Comparison of ENCODE assay signal across 15 cellular contexts in the genomic region with DNA sequence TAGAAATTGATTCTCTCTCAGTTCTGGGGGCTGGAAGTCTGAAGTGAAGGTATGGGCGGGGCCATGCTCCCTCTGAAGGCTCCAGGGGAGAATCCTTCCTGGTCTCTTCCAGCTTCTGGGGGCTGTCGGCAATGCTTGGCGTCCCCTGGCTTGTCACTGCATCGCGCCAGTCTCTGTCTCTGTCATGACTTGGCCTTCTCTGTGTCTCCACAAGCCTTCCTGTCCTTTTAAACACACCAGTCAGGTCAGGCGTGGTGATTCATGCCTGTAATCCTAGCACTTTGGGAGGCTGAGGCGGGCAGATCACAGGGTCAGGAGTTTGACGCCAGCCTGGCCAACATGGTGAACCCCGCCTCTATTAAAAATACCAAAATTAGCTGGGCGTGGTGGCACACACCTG.
A peak's percentile ranks its signal among the peaks of the same experiment; 100 is the strongest.
DNase-seq lines count a peak whose midpoint lies in the region; ATAC-seq and TF ChIP-seq lines count a peak whose summit lies in the region.
"Had no signal": no experiment of that assay in that cellular context is flagged by ENCODE, and none has a peak within 500 bp of the region (broad histone marks: within the 10 kb centered on the region; RNA-seq: fewer than 3 reads in every experiment).

No MANE protein-coding gene starts in this region.

- H3K27ac ChIP-seq in heart left ventricle (no peak overlapping the region), endodermal cell (ENCODE audit: low read depth, low read length) (no peak overlapping the region), upper lobe of left lung (no peak overlapping the region)
- H3K27ac ChIP-seq: BLaER1 had no signal

- no peaks in the 10 kb centered on the region for H3K36me3 Mint-ChIP-seq in endodermal cell (ENCODE audit: low read depth)
- H3K36me3 Mint-ChIP-seq: CD8-positive, alpha-beta memory T cell had no signal

- no peak overlapping the region for H3K4me3 Mint-ChIP-seq in endodermal cell
- H3K4me3 Mint-ChIP-seq: CD8-positive, alpha-beta memory T cell; GM23338 had no signal

- WGBS in heart left ventricle, 4 donors, result 81 to 88% (median 85%) methylated on average over 10 of the region's 10 CpGs
- WGBS in endodermal cell (ENCODE audit: insufficient coverage in 1 of 2, insufficient read length in 1 of 2), 2 experiments, result 81 to 89% methylated on average over 4 to 10 of the region's 10 CpGs
- 80 to 85% methylated on average over 9 to 10 of the region's 10 CpGs for WGBS in upper lobe of left lung, 2 donors

- no peak overlapping the region for H3K9ac ChIP-seq in endodermal cell (ENCODE audit: extremely low read depth, low read length, poor library complexity, severe bottlenecking)
- H3K9ac ChIP-seq: BLaER1 had no signal

- no peaks in the 10 kb centered on the region for H3K9me3 ChIP-seq in heart left ventricle
- no peaks in the 10 kb centered on the region for H3K9me3 ChIP-seq in endodermal cell (ENCODE audit: control insufficient read depth, low read length)
- H3K9me3 ChIP-seq in upper lobe of left lung, result no peaks in the 10 kb centered on the region
- H3K9me3 ChIP-seq: BLaER1, Caco-2 had no signal

- H3K27ac Mint-ChIP-seq in endodermal cell, result no peak overlapping the region
- H3K27ac Mint-ChIP-seq: CD8-positive, alpha-beta memory T cell; GM23338 had no signal

- TF ChIP-seq CTCF in heart left ventricle (IDR thresholded peaks at IDR 0.05), result no peak
- TF ChIP-seq CTCF in endodermal cell (conservative IDR thresholded peaks at IDR 0.05), result no peak
- TF ChIP-seq CTCF in upper lobe of left lung (IDR thresholded peaks at IDR 0.05), result no peak

- intact Hi-C loops in cardiac septum (cut with DNase I) (no loop called here), heart left ventricle (cut with DNase I) (no loop called here), posterior vena cava (cut with DNase I) (no loop called here)

- peaks cover 9% of the 10 kb centered on the region for H3K27me3 Mint-ChIP-seq in endodermal cell (ENCODE audit: insufficient read depth)

- peaks cover 1% of the 10 kb centered on the region for H3K9me3 Mint-ChIP-seq in endodermal cell
- H3K9me3 Mint-ChIP-seq: GM23338 had no signal

- H3K4me3 ChIP-seq in heart left ventricle (no peak overlapping the region), endodermal cell (ENCODE audit: low read length) (no peak overlapping the region), upper lobe of left lung (no peak overlapping the region)
- H3K4me3 ChIP-seq: BLaER1, GM23338 had no signal

- peaks cover 3% of the 10 kb centered on the region for H3K4me1 Mint-ChIP-seq in endodermal cell
- H3K4me1 Mint-ChIP-seq: CD8-positive, alpha-beta memory T cell; GM23338 had no signal

- H3K27me3 ChIP-seq in heart left ventricle (no peaks in the 10 kb centered on the region), endodermal cell (ENCODE audit: control insufficient read depth, insufficient read depth, low read length, poor library complexity, severe bottlenecking) (peaks cover 5% of the 10 kb centered on the region), upper lobe of left lung (no peaks in the 10 kb centered on the region)
- H3K27me3 ChIP-seq: BLaER1 had no signal

- no peak for ATAC-seq in heart left ventricle
- ATAC-seq in GM18909 (IDR thresholded peaks at IDR 0.05; ENCODE audit: poor library complexity, unreplicated experiment), result no peak
- ATAC-seq in upper lobe of left lung (ENCODE audit: low FRiP score in 2 of 2), result no peak
- ATAC-seq: GM23338 had no signal

- no peaks in the 10 kb centered on the region for H3K36me3 ChIP-seq in heart left ventricle
- no peaks in the 10 kb centered on the region for H3K36me3 ChIP-seq in endodermal cell (ENCODE audit: control insufficient read depth, insufficient read depth, low read length)
- H3K36me3 ChIP-seq in upper lobe of left lung, result no peaks in the 10 kb centered on the region
- H3K36me3 ChIP-seq: BLaER1 had no signal

- TF ChIP-seq POLR2A in heart left ventricle (IDR thresholded peaks at IDR 0.05) (no peak), upper lobe of left lung (IDR thresholded peaks at IDR 0.05) (no peak)

- H3K4me1 ChIP-seq in heart left ventricle (peaks cover 0 to 10% (median 0%) of the 10 kb centered on the region in 12 donors), endodermal cell (ENCODE audit: control insufficient read depth, insufficient read depth, low read length) (no peaks in the 10 kb centered on the region), upper lobe of left lung (no peaks in the 10 kb centered on the region)
- H3K4me1 ChIP-seq: BLaER1, Caco-2 had no signal

- TF ChIP-seq EP300 in upper lobe of left lung (IDR thresholded peaks at IDR 0.05), result no peak

- peak; percentile 54 for DNase-seq in cardiac septum (ENCODE audit: low spot score)
- no peak for DNase-seq in heart left ventricle
- peak; percentile 12 for DNase-seq in endodermal cell
- DNase-seq in posterior vena cava (ENCODE audit: low spot score), result peak; percentile 66
- no peak for DNase-seq in upper lobe of left lung
- no peak for DNase-seq in GM03348 (ENCODE audit: low spot score)
- DNase-seq: 8988T; AML-193; Caco-2; CD8-positive, alpha-beta memory T cell; GF-D8; H7 had no signal

Comparison
In these comparisons a context has a peak if more than half of its experiments do, and no peak if none do; other contexts are left out.
1. DNase-seq: peak in cardiac septum (single experiment), endodermal cell (single experiment) and posterior vena cava (single experiment); none in heart left ventricle (0 of 5), upper lobe of left lung (0 of 2) and GM03348 (single experiment).